Comparison of ENCODE assay signal across 17 cellular contexts in genomic region chr7:28980504-28981281, GRCh38. TPM values are rescaled to one million over a fixed set of nuclear protein-coding genes. Genes with fewer than 3 reads are reported as not detected.
DNase-seq lines count a peak whose midpoint lies in the region; ATAC-seq and TF ChIP-seq lines count a peak whose summit lies in the region.
"Had no signal": no experiment of that assay in that cellular context is flagged by ENCODE, and none has a peak within 500 bp of the region (broad histone marks: within the 10 kb centered on the region; RNA-seq: fewer than 3 reads in every experiment).

No MANE protein-coding gene starts in this region.

- H3K4me3 ChIP-seq in breast epithelium = no peak overlapping the region
- H3K4me3 ChIP-seq in esophagus muscularis mucosa = no peak overlapping the region
- H3K4me3 ChIP-seq: lung, thoracic aorta had no signal

- H3K4me1 ChIP-seq in breast epithelium (peaks cover 12 to 18% of the 10 kb centered on the region in 2 donors), esophagus muscularis mucosa (peaks cover 14 to 29% (median 22%) of the 10 kb centered on the region in 4 donors)

- H3K27ac Mint-ChIP-seq in MCF 10A (ENCODE audit: low read depth, unreplicated experiment) = no peak overlapping the region
- H3K27ac Mint-ChIP-seq in activated T-cell treated with anti-CD3 and anti-CD28 coated beads, Interleukin-2, amount 50 U/mL, for 72 hours = no peak overlapping the region
- H3K27ac Mint-ChIP-seq: activated CD8-positive, alpha-beta T cell treated with anti-CD3 and anti-CD28 coated beads, Interleukin-2, amount 10 ng/mL, durations not matched to agents 7 days and 5 days; CD14-positive monocyte; dendritic cell treated with granulocyte-macrophage colony-stimulating factor and Interleukin-4, amounts not matched to agents 40 ng/mL and 50 ng/mL, for 4 days had no signal

- POLR2A ChIA-PET in MCF 10A (lab: Yijun Ruan, JAX) = interaction anchor here (0.6 to 0.8 kb wide), 2 partner anchors 10 to 301 kb away, joined by 3 to 4 read pairs; no protein-coding TSS in a partner anchor

- no peaks in the 10 kb centered on the region for H3K27me3 Mint-ChIP-seq in MCF 10A (ENCODE audit: insufficient read depth, unreplicated experiment)
- H3K27me3 Mint-ChIP-seq in activated T-cell treated with anti-CD3 and anti-CD28 coated beads, Interleukin-2, amount 50 U/mL, for 72 hours (ENCODE audit: low read depth) = peaks cover 8% of the 10 kb centered on the region

- H3K9me3 ChIP-seq in breast epithelium = no peaks in the 10 kb centered on the region
- H3K9me3 ChIP-seq in esophagus muscularis mucosa = no peaks in the 10 kb centered on the region
- H3K9me3 ChIP-seq: thoracic aorta had no signal

- no peaks in the 10 kb centered on the region for H3K36me3 ChIP-seq in breast epithelium
- H3K36me3 ChIP-seq in esophagus muscularis mucosa = no peaks in the 10 kb centered on the region
- H3K36me3 ChIP-seq: thoracic aorta had no signal

- H3K36me3 Mint-ChIP-seq in MCF 10A (ENCODE audit: insufficient read depth, unreplicated experiment) = no peaks in the 10 kb centered on the region
- no peaks in the 10 kb centered on the region for H3K36me3 Mint-ChIP-seq in activated T-cell treated with anti-CD3 and anti-CD28 coated beads, Interleukin-2, amount 50 U/mL, for 72 hours (ENCODE audit: insufficient read depth in 2 of 2)

- BruUV-seq in MCF 10A (replicated peaks; lab: Mats Ljungman, UMichigan) = no TSS peak

- intact Hi-C loops in breast epithelium (cut with DNase I; ENCODE audit: low total_unique reads) = no loop called here
- intact Hi-C loops in MCF 10A (cut with micrococcal nuclease) = no loop called here
- intact Hi-C loops in esophagus muscularis mucosa (cut with DNase I) = no loop called here

- H3K9me3 Mint-ChIP-seq in MCF 10A (ENCODE audit: unreplicated experiment) = peaks cover 4% of the 10 kb centered on the region
- H3K9me3 Mint-ChIP-seq in activated T-cell treated with anti-CD3 and anti-CD28 coated beads, Interleukin-2, amount 50 U/mL, for 72 hours = no peaks in the 10 kb centered on the region
- H3K9me3 Mint-ChIP-seq: dendritic cell treated with granulocyte-macrophage colony-stimulating factor and Interleukin-4, amounts not matched to agents 40 ng/mL and 50 ng/mL, for 4 days had no signal

- ATAC-seq in HG02798 (IDR thresholded peaks at IDR 0.05; ENCODE audit: poor library complexity, unreplicated experiment) = no peak
- ATAC-seq in GM21786 (IDR thresholded peaks at IDR 0.05; ENCODE audit: unreplicated experiment) = no peak
- no peak for ATAC-seq in activated T-cell treated with anti-CD3 and anti-CD28 coated beads, Interleukin-2, amount 50 U/mL, for 72 hours (replicated peaks in 1 of 2)
- ATAC-seq in SK-N-SH treated with all-trans-retinoic acid at 6 μM for 48 hours = no peak
- ATAC-seq: activated CD8-positive, alpha-beta T cell treated with anti-CD3 and anti-CD28 coated beads, Interleukin-2, amount 10 ng/mL, durations not matched to agents 7 days and 5 days had no signal

- H3K4me1 Mint-ChIP-seq in MCF 10A (ENCODE audit: insufficient read depth, unreplicated experiment) = peaks cover 26% of the 10 kb centered on the region
- H3K4me1 Mint-ChIP-seq in activated T-cell treated with anti-CD3 and anti-CD28 coated beads, Interleukin-2, amount 50 U/mL, for 72 hours (ENCODE audit: low read depth) = no peaks in the 10 kb centered on the region

- WGBS in esophagus muscularis mucosa = 57% methylated on average over 8 of the region's 8 CpGs

- CTCF ChIA-PET in MCF 10A (lab: Yijun Ruan, JAX) = interaction anchor here (0.6 to 2.0 kb wide), 8 partner anchors 12 to 631 kb away, joined by 3 to 10 read pairs (median 4); no protein-coding TSS in a partner anchor

- H3K27ac ChIP-seq in breast epithelium = peak overlapping the region; percentile 61 to 70
- peak overlapping the region in 2 of 4 donors; percentile 38 for H3K27ac ChIP-seq in esophagus muscularis mucosa (replicated peaks in 1 of 4)
- peak overlapping the region; percentile 57 for H3K27ac ChIP-seq in layer of hippocampus (ENCODE audit: low read depth, low read length)
- H3K27ac ChIP-seq: thoracic aorta had no signal

- DNase-seq in breast epithelium (ENCODE audit: low spot score in 2 of 2) (no peak), MCF 10A (ENCODE audit: unreplicated experiment) (no peak), esophagus muscularis mucosa (ENCODE audit: extremely low spot score) (peak; percentile 78)
- DNase-seq in activated T-cell treated with anti-CD3 and anti-CD28 coated beads, Interleukin-2, amount 50 U/mL, for 72 hours = no peak
- DNase-seq: 8988T; activated CD8-positive, alpha-beta T cell treated with anti-CD3 and anti-CD28 coated beads, Interleukin-2, amount 10 ng/mL, durations not matched to agents 7 days and 5 days; NCI-H1694; NCI-H446 had no signal

- no peak for TF ChIP-seq EP300 in esophagus muscularis mucosa (IDR thresholded peaks at IDR 0.05)

- H3K27me3 ChIP-seq in breast epithelium = no peaks in the 10 kb centered on the region
- no peaks in the 10 kb centered on the region for H3K27me3 ChIP-seq in esophagus muscularis mucosa
- no peaks in the 10 kb centered on the region for H3K27me3 ChIP-seq in layer of hippocampus (ENCODE audit: control insufficient read depth, insufficient read depth, low read length)

- TF ChIP-seq CTCF in breast epithelium (IDR thresholded peaks at IDR 0.05) = no peak
- TF ChIP-seq CTCF in MCF 10A (IDR thresholded peaks at IDR 0.05; ENCODE audit: unreplicated experiment) = no peak
- TF ChIP-seq CTCF in esophagus muscularis mucosa (IDR thresholded peaks at IDR 0.05) = no peak

- TF ChIP-seq POLR2A in breast epithelium (IDR thresholded peaks at IDR 0.05) = no peak
- TF ChIP-seq POLR2A in esophagus muscularis mucosa (IDR thresholded peaks at IDR 0.05; ENCODE audit: low read depth) = no peak

- no peak overlapping the region for H3K4me3 Mint-ChIP-seq in MCF 10A (ENCODE audit: unreplicated experiment)
- H3K4me3 Mint-ChIP-seq in activated T-cell treated with anti-CD3 and anti-CD28 coated beads, Interleukin-2, amount 50 U/mL, for 72 hours = no peak overlapping the region
- H3K4me3 Mint-ChIP-seq: activated CD8-positive, alpha-beta T cell treated with anti-CD3 and anti-CD28 coated beads, Interleukin-2, amount 10 ng/mL, durations not matched to agents 7 days and 5 days; CD14-positive monocyte; dendritic cell treated with granulocyte-macrophage colony-stimulating factor and Interleukin-4, amounts not matched to agents 40 ng/mL and 50 ng/mL, for 4 days; neural crest cell had no signal

TF ChIP-seq in SK-N-SH treated with all-trans-retinoic acid at 6 μM for 48 hours, 23 proteins besides CTCF, POLR2A, EP300 and RAD21:
- TF ChIP-seq ZNF565 (CRISPR knock-in tag; conservative IDR thresholded peaks at IDR 0.05; ENCODE audit: low read depth) = no peak
- no peak for TF ChIP-seq ZNF70 (CRISPR knock-in tag; IDR thresholded peaks at IDR 0.05)
- TF ChIP-seq ZNF8 (CRISPR knock-in tag; IDR thresholded peaks at IDR 0.05) = no peak
- no peak for TF ChIP-seq ZC3H10 (CRISPR knock-in tag; IDR thresholded peaks at IDR 0.05)
- TF ChIP-seq PPARA (CRISPR knock-in tag; IDR thresholded peaks at IDR 0.05; ENCODE audit: borderline replicate concordance) = no peak
- no peak for TF ChIP-seq BACH2 (CRISPR knock-in tag; IDR thresholded peaks at IDR 0.05; ENCODE audit: borderline replicate concordance)
- no peak for TF ChIP-seq ZFP3 (CRISPR knock-in tag; IDR thresholded peaks at IDR 0.05)
- TF ChIP-seq ISL1 (CRISPR knock-in tag; IDR thresholded peaks at IDR 0.05) = no peak
- TF ChIP-seq CSDC2 (CRISPR knock-in tag; IDR thresholded peaks at IDR 0.05) = no peak
- TF ChIP-seq RARB (CRISPR knock-in tag; IDR thresholded peaks at IDR 0.05) = no peak

RNA-seq across cellular contexts. Expression of gene TRIL, which starts 22.6 kb away (rescaled TPM):
- 1 to 10 TPM in 2 of 3 donors, under 1 TPM in 1; 0.48 to 8.3 (median 8.2) TPM for total RNA-seq in breast epithelium
- total RNA-seq in MCF 10A (2022) = not detected in 2 replicates
- 1 to 10 TPM; 1.3 to 9.4 (median 5.5) TPM for total RNA-seq in esophagus muscularis mucosa
- total RNA-seq in activated T-cell treated with anti-CD3 and anti-CD28 coated beads, Interleukin-2, amount 50 U/mL, for 72 hours = not detected
- total RNA-seq: activated CD8-positive, alpha-beta T cell treated with anti-CD3 and anti-CD28 coated beads, Interleukin-2, amount 10 ng/mL, durations not matched to agents 7 days and 5 days had no signal
